In the genomic region with DNA sequence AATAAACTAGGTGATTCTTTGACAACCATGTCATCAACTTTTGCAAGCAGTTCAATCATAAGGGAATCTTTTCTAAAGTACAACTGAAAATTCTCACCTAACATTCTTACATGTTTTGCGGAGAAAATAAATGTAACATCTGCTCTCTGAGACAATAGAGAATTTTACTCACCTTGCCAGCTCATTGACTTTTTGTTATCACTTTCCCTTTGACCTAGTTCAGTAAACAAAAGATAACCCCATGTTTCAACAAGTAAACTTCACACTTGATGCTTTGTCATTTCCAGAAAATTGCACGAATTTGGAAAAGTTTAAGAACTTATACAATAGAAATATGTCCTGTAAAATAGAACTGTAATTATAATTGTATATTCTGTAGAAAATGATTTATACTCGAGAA, we compare ENCODE assay signal across 24 cellular contexts.
"Had no signal": no experiment of that assay in that cellular context is flagged by ENCODE, and none has a peak within 500 bp of the region (broad histone marks: within the 10 kb centered on the region; RNA-seq: fewer than 3 reads in every experiment).

No MANE protein-coding gene starts in this region.

- H3K4me1 Mint-ChIP-seq: activated CD4-positive, alpha-beta T cell treated with anti-CD3 and anti-CD28 coated beads for 36 hours; activated naive CD8-positive, alpha-beta T cell treated with anti-CD3 and anti-CD28 coated beads for 36 hours; stimulated activated effector memory CD8-positive, alpha-beta T cell treated with anti-CD3 and anti-CD28 coated beads, Interleukin-12 subunit alpha, Interleukin-12 subunit beta, amount 100 ng/mL, for 72 hours; stimulated activated naive CD8-positive, alpha-beta T cell treated with anti-CD3 and anti-CD28 coated beads, Interleukin-15, amount 100 ng/mL, for 72 hours had no signal

- H3K36me3 Mint-ChIP-seq: activated naive CD8-positive, alpha-beta T cell treated with anti-CD3 and anti-CD28 coated beads for 36 hours; natural killer cell treated with Interleukin-12 subunit alpha and Interleukin-12 subunit beta and Interleukin-15 and Interleukin-18, amount 100 ng/mL, for 72 hours; stimulated activated effector memory CD8-positive, alpha-beta T cell treated with anti-CD3 and anti-CD28 coated beads, Interleukin-12 subunit alpha, Interleukin-12 subunit beta, amount 100 ng/mL, for 72 hours; type B pancreatic cell had no signal

- H3K36me3 ChIP-seq: adrenal gland, cardiac muscle cell, lower lobe of right lung, prostate gland, uterus had no signal

- H3K4me1 ChIP-seq: adrenal gland, lower lobe of right lung, prostate gland, uterus had no signal

- H3K27me3 Mint-ChIP-seq: activated naive CD8-positive, alpha-beta T cell treated with anti-CD3 and anti-CD28 coated beads for 36 hours; effector memory CD8-positive, alpha-beta T cell; natural killer cell treated with Interleukin-12 subunit alpha and Interleukin-12 subunit beta and Interleukin-15 and Interleukin-18, amount 100 ng/mL, for 72 hours; stimulated activated naive CD8-positive, alpha-beta T cell treated with anti-CD3 and anti-CD28 coated beads, Interleukin-15, amount 100 ng/mL, for 72 hours; type B pancreatic cell had no signal

- H3K4me3 Mint-ChIP-seq: activated CD4-positive, alpha-beta T cell treated with anti-CD3 and anti-CD28 coated beads for 36 hours; activated naive CD4-positive, alpha-beta T cell treated with anti-CD3 and anti-CD28 coated beads for 36 hours; activated naive CD8-positive, alpha-beta T cell treated with anti-CD3 and anti-CD28 coated beads for 36 hours; effector memory CD8-positive, alpha-beta T cell; natural killer cell treated with Interleukin-12 subunit alpha and Interleukin-12 subunit beta and Interleukin-15 and Interleukin-18, amount 100 ng/mL, for 72 hours; stimulated activated effector memory CD8-positive, alpha-beta T cell treated with anti-CD3 and anti-CD28 coated beads, Interleukin-12 subunit alpha, Interleukin-12 subunit beta, amount 100 ng/mL, for 72 hours; stimulated activated naive CD8-positive, alpha-beta T cell treated with anti-CD3 and anti-CD28 coated beads, Interleukin-15, amount 100 ng/mL, for 72 hours; type B pancreatic cell had no signal

- ATAC-seq: activated CD4-positive, alpha-beta T cell treated with anti-CD3 and anti-CD28 coated beads for 36 hours; body of pancreas; effector memory CD8-positive, alpha-beta T cell; natural killer cell treated with Interleukin-12 subunit alpha and Interleukin-12 subunit beta and Interleukin-15 and Interleukin-18, amount 100 ng/mL, for 72 hours; stimulated activated effector memory CD8-positive, alpha-beta T cell treated with anti-CD3 and anti-CD28 coated beads, Interleukin-12 subunit alpha, Interleukin-12 subunit beta, amount 100 ng/mL, for 72 hours had no signal

- DNase-seq: activated CD4-positive, alpha-beta T cell treated with anti-CD3 and anti-CD28 coated beads for 36 hours; activated CD4-positive, alpha-beta T cell treated with anti-CD3 and anti-CD28 coated beads, Interleukin-2, amount 50 U/mL, for 4 hours; activated CD4-positive, CD25-positive, alpha-beta regulatory T cell; activated CD8-positive, alpha-beta memory T cell treated with anti-CD3 and anti-CD28 coated beads for 24 hours; activated effector memory CD4-positive, alpha-beta T cell treated with Interleukin-2 at 50 U/mL for 16 hours; activated naive CD4-positive, alpha-beta T cell treated with anti-CD3 and anti-CD28 coated beads for 36 hours; activated naive CD8-positive, alpha-beta T cell treated with anti-CD3 and anti-CD28 coated beads for 36 hours; adrenal gland; aorta; body of pancreas; effector memory CD8-positive, alpha-beta T cell; lower lobe of right lung; mucosa of descending colon; stimulated activated CD4-positive, alpha-beta T cell treated with anti-CD3 and anti-CD28 coated beads, Interleukin-4, amount 100 ng/mL, for 24 hours; stimulated activated naive CD8-positive, alpha-beta T cell treated with anti-CD3 and anti-CD28 coated beads, Interleukin-15, amount 100 ng/mL, for 72 hours; substantia nigra; uterus had no signal

- H3K27me3 ChIP-seq: adrenal gland, body of pancreas, cardiac muscle cell, uterus had no signal

- H3K27ac Mint-ChIP-seq: activated CD4-positive, alpha-beta T cell treated with anti-CD3 and anti-CD28 coated beads for 36 hours; activated naive CD4-positive, alpha-beta T cell treated with anti-CD3 and anti-CD28 coated beads for 36 hours; activated naive CD8-positive, alpha-beta T cell treated with anti-CD3 and anti-CD28 coated beads for 36 hours; effector memory CD8-positive, alpha-beta T cell; natural killer cell treated with Interleukin-12 subunit alpha and Interleukin-12 subunit beta and Interleukin-15 and Interleukin-18, amount 100 ng/mL, for 72 hours; stimulated activated effector memory CD8-positive, alpha-beta T cell treated with anti-CD3 and anti-CD28 coated beads, Interleukin-12 subunit alpha, Interleukin-12 subunit beta, amount 100 ng/mL, for 72 hours; stimulated activated naive CD8-positive, alpha-beta T cell treated with anti-CD3 and anti-CD28 coated beads, Interleukin-15, amount 100 ng/mL, for 72 hours; type B pancreatic cell had no signal

- H3K27ac ChIP-seq: adrenal gland, body of pancreas, cardiac muscle cell, coronary artery, lower lobe of right lung, prostate gland, skin epidermis, uterus had no signal

- H3K4me3 ChIP-seq: adrenal gland, body of pancreas, cardiac muscle cell, coronary artery, lower lobe of right lung, mucosa of descending colon, prostate gland, skin epidermis, uterus had no signal

- H3K9me3 ChIP-seq: adrenal gland, body of pancreas, lower lobe of right lung, mucosa of descending colon, prostate gland, uterus had no signal

- H3K9me3 Mint-ChIP-seq: activated naive CD4-positive, alpha-beta T cell treated with anti-CD3 and anti-CD28 coated beads for 36 hours; activated naive CD8-positive, alpha-beta T cell treated with anti-CD3 and anti-CD28 coated beads for 36 hours; effector memory CD8-positive, alpha-beta T cell; natural killer cell treated with Interleukin-12 subunit alpha and Interleukin-12 subunit beta and Interleukin-15 and Interleukin-18, amount 100 ng/mL, for 72 hours; stimulated activated effector memory CD8-positive, alpha-beta T cell treated with anti-CD3 and anti-CD28 coated beads, Interleukin-12 subunit alpha, Interleukin-12 subunit beta, amount 100 ng/mL, for 72 hours; stimulated activated naive CD8-positive, alpha-beta T cell treated with anti-CD3 and anti-CD28 coated beads, Interleukin-15, amount 100 ng/mL, for 72 hours; type B pancreatic cell had no signal
